ENCODE assay signal across 30 cellular contexts in genomic region chr13:79155883-79156282, GRCh38.
"Had no signal": no experiment of that assay in that cellular context is flagged by ENCODE, and none has a peak within 500 bp of the region (broad histone marks: within the 10 kb centered on the region; RNA-seq: fewer than 3 reads in every experiment).

No MANE protein-coding gene starts in this region.

- H3K4me1 ChIP-seq: pancreas, psoas muscle, suprapubic skin, tibial artery had no signal

- H3K4me3 ChIP-seq: coronary artery, dorsolateral prefrontal cortex, pancreas, psoas muscle, suprapubic skin, tibial artery had no signal

- H3K27me3 Mint-ChIP-seq: activated naive CD4-positive, alpha-beta T cell treated with anti-CD3 and anti-CD28 coated beads, Interleukin-2, amount 10 ng/mL, durations not matched to agents 7 days and 5 days had no signal

- H3K36me3 ChIP-seq: brain microvascular endothelial cell, pancreas, suprapubic skin, tibial artery had no signal

- H3K9me3 ChIP-seq: pancreas, psoas muscle, suprapubic skin, tibial artery had no signal

- DNase-seq: activated CD4-positive, alpha-beta T cell treated with anti-CD3 and anti-CD28 coated beads for 4 hours; activated CD4-positive, alpha-beta T cell treated with anti-CD3 and anti-CD28 coated beads, Interleukin-2, amount 50 U/mL, for 48 hours; activated CD8-positive, alpha-beta memory T cell treated with anti-CD3 and anti-CD28 coated beads for 24 hours; activated effector memory CD4-positive, alpha-beta T cell treated with anti-CD3 and anti-CD28 coated beads, Interleukin-2, amount 50 U/mL, for 16 hours; activated naive CD4-positive, alpha-beta T cell treated with anti-CD3 and anti-CD28 coated beads, Interleukin-2, amount 10 ng/mL, durations not matched to agents 7 days and 5 days; activated T-cell treated with anti-CD3 and anti-CD28 coated beads, Interleukin-2, amount 50 U/mL, for 1 hour; amniotic stem cell; brain microvascular endothelial cell; dorsolateral prefrontal cortex; effector memory CD8-positive, alpha-beta T cell; foreskin fibroblast; head of caudate nucleus; hippocampal formation; immature natural killer cell; kidney; left colon; midbrain; naive thymus-derived CD4-positive, alpha-beta T cell; nucleus accumbens; pancreas; psoas muscle; stimulated activated CD4-positive, alpha-beta T cell treated with anti-CD3 and anti-CD28 coated beads, Interleukin-15, amount 100 ng/mL, for 24 hours; stimulated activated naive CD4-positive, alpha-beta T cell; tibial artery had no signal

- H3K4me1 Mint-ChIP-seq: activated naive CD4-positive, alpha-beta T cell treated with anti-CD3 and anti-CD28 coated beads, Interleukin-2, amount 10 ng/mL, durations not matched to agents 7 days and 5 days; immature natural killer cell; naive thymus-derived CD4-positive, alpha-beta T cell had no signal

- H3K9me3 Mint-ChIP-seq: activated naive CD4-positive, alpha-beta T cell treated with anti-CD3 and anti-CD28 coated beads, Interleukin-2, amount 10 ng/mL, durations not matched to agents 7 days and 5 days; activated T-helper 1 cell treated with anti-CD3 and anti-CD28 coated beads, Interleukin-12 subunit alpha, Interleukin-12 subunit beta, Interleukin-2, Interleukin-4 antibody, amounts not matched to agents 30 ng/mL and 10 ng/mL and 1 ng/mL, durations not matched to agents 14 hours and 24 hours and 36 hours; effector memory CD8-positive, alpha-beta T cell; naive thymus-derived CD4-positive, alpha-beta T cell had no signal

- ATAC-seq: effector memory CD8-positive, alpha-beta T cell; esophagus mucosa; left colon; naive thymus-derived CD4-positive, alpha-beta T cell; pancreas; psoas muscle had no signal

- H3K27ac ChIP-seq: brain microvascular endothelial cell, coronary artery, dorsolateral prefrontal cortex, pancreas, psoas muscle, suprapubic skin, tibial artery had no signal

- H3K27me3 ChIP-seq: brain microvascular endothelial cell, pancreas, suprapubic skin, tibial artery had no signal

- H3K4me3 Mint-ChIP-seq: activated naive CD4-positive, alpha-beta T cell treated with anti-CD3 and anti-CD28 coated beads, Interleukin-2, amount 10 ng/mL, durations not matched to agents 7 days and 5 days; activated T-helper 1 cell treated with anti-CD3 and anti-CD28 coated beads, Interleukin-12 subunit alpha, Interleukin-12 subunit beta, Interleukin-2, Interleukin-4 antibody, amounts not matched to agents 30 ng/mL and 10 ng/mL and 1 ng/mL, durations not matched to agents 14 hours and 24 hours and 36 hours; effector memory CD8-positive, alpha-beta T cell; immature natural killer cell; naive thymus-derived CD4-positive, alpha-beta T cell had no signal

- H3K36me3 Mint-ChIP-seq: activated naive CD4-positive, alpha-beta T cell treated with anti-CD3 and anti-CD28 coated beads, Interleukin-2, amount 10 ng/mL, durations not matched to agents 7 days and 5 days; immature natural killer cell; naive thymus-derived CD4-positive, alpha-beta T cell had no signal

- H3K27ac Mint-ChIP-seq: activated naive CD4-positive, alpha-beta T cell treated with anti-CD3 and anti-CD28 coated beads, Interleukin-2, amount 10 ng/mL, durations not matched to agents 7 days and 5 days; activated T-helper 1 cell treated with anti-CD3 and anti-CD28 coated beads, Interleukin-12 subunit alpha, Interleukin-12 subunit beta, Interleukin-2, Interleukin-4 antibody, amounts not matched to agents 30 ng/mL and 10 ng/mL and 1 ng/mL, durations not matched to agents 14 hours and 24 hours and 36 hours; effector memory CD8-positive, alpha-beta T cell; immature natural killer cell; naive thymus-derived CD4-positive, alpha-beta T cell had no signal

- FAIRE-seq: astrocyte, endothelial cell of umbilical vein, kidney had no signal
